In the genomic region with DNA sequence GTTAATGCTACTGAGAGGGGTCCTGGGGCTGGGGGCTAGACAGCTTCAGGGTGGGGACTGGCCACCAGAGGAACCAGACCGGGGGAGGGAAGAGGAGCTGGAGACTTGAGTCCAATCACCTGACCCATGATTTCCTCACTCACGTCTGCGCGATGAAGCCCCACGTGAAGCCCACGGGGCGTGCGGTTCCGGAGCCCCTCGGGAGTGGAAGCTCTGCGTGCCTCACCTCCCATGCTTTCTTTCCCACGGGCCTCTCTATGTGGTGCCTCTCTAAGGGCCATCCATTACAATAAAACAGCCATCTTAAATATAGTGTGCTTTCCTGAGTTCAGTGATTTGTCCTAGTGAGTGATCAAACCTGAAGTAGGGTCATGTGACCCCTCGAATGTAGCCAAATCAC, we compare ENCODE assay signal across 9 cellular contexts.
"Had no signal": no experiment of that assay in that cellular context is flagged by ENCODE, and none has a peak within 500 bp of the region (broad histone marks: within the 10 kb centered on the region; RNA-seq: fewer than 3 reads in every experiment).

No MANE protein-coding gene starts in this region.

- H3K36me3 ChIP-seq: prostate gland, upper lobe of left lung had no signal

- H3K27me3 ChIP-seq: upper lobe of left lung had no signal

- DNase-seq: activated CD4-positive, alpha-beta T cell treated with anti-CD3 and anti-CD28 coated beads, Interleukin-2, amount 50 U/mL, for 4 hours; amniotic stem cell; naive thymus-derived CD8-positive, alpha-beta T cell had no signal

- ATAC-seq: stimulated activated memory B cell treated with anti-CD40 and anti-IgM and Interleukin-4, amounts not matched to agents 10 μg/mL and 1 μg/mL and 100 μg/mL, for 72 hours had no signal

- H3K9me3 Mint-ChIP-seq: activated naive CD4-positive, alpha-beta T cell treated with anti-CD3 and anti-CD28 coated beads, Interleukin-2, amount 10 ng/mL, durations not matched to agents 7 days and 5 days; naive thymus-derived CD8-positive, alpha-beta T cell; stimulated activated memory B cell treated with anti-CD40 and anti-IgM and Interleukin-4, amounts not matched to agents 10 μg/mL and 1 μg/mL and 100 μg/mL, for 72 hours; WTC11 had no signal

- H3K4me3 ChIP-seq: smooth muscle cell had no signal

- H3K36me3 Mint-ChIP-seq: activated naive CD4-positive, alpha-beta T cell treated with anti-CD3 and anti-CD28 coated beads, Interleukin-2, amount 10 ng/mL, durations not matched to agents 7 days and 5 days; naive thymus-derived CD8-positive, alpha-beta T cell; stimulated activated memory B cell treated with anti-CD40 and anti-IgM and Interleukin-4, amounts not matched to agents 10 μg/mL and 1 μg/mL and 100 μg/mL, for 72 hours; WTC11 had no signal

- H3K9me3 ChIP-seq: prostate gland, upper lobe of left lung had no signal

- H3K27ac Mint-ChIP-seq: activated naive CD4-positive, alpha-beta T cell treated with anti-CD3 and anti-CD28 coated beads, Interleukin-2, amount 10 ng/mL, durations not matched to agents 7 days and 5 days; stimulated activated memory B cell treated with anti-CD40 and anti-IgM and Interleukin-4, amounts not matched to agents 10 μg/mL and 1 μg/mL and 100 μg/mL, for 72 hours; WTC11 had no signal

- H3K4me1 ChIP-seq: prostate gland had no signal
